Comparison of ENCODE assay signal across 1 cellular context in the genomic region with DNA sequence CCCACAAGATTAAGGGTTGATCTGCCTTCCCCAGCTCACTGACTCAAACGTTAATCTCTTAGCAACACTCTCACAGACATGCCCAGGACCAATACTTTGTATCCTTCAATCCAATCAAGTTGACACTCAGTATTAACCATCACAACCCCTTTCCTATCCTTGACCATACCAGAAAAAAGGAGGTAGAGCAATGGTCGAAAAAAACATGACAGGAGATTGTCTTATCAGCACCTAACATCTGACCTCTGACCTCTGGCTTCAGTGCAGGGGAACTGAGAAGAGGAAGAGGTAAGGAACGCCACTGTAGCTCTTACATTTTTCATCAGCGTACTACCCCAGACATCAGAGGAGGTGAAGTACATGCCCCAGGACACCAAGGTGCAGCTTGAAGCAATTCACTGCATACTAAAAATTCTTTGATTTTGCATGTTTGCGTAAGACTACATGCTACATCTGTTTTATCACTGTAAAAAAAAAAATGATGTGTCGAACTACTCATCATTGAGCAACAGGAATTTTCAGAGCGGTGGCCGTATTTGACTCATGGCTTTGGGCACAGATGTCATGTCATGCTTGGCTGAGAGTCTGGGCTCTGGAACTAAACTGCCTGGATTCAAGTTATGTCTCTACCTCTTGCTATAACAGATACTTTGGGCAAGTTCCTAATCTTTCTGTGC.
TF ChIP-seq lines count a peak whose summit lies in the region.

No MANE protein-coding gene starts in this region.

TF ChIP-seq in K562, 482 proteins besides CTCF, POLR2A, EP300 and RAD21 (continued from another document and continues in another):
- TF ChIP-seq SMARCB1 (IDR thresholded peaks at IDR 0.05; ENCODE audit: insufficient read length, low read depth) (peak; percentile 67), CBFB (CRISPR knock-in tag; IDR thresholded peaks at IDR 0.05) (no peak), ZEB2 (IDR thresholded peaks at IDR 0.05) (0 out of 2 replicates have a peak, but pooled peaks have one; percentile 29), RHOXF2B (CRISPR knock-in tag; conservative IDR thresholded peaks at IDR 0.05) (no peak), SMARCA4 (IDR thresholded peaks at IDR 0.05) (peak; percentile 76), GATA2 (CRISPR knock-in tag; IDR thresholded peaks at IDR 0.05) (peak; percentile 68), LEF1 (IDR thresholded peaks at IDR 0.05) (0 out of 2 replicates have a peak, but pooled peaks have one; percentile 26), HDGF (IDR thresholded peaks at IDR 0.05) (no peak), NBN (IDR thresholded peaks at IDR 0.05; ENCODE audit: low read depth) (0 out of 2 replicates have a peak, but pooled peaks have one; percentile 28), SMARCC2 (IDR thresholded peaks at IDR 0.05; ENCODE audit: low read depth) (0 out of 2 replicates have a peak, but pooled peaks have one; percentile 31), SRSF9 (IDR thresholded peaks at IDR 0.05; ENCODE audit: borderline replicate concordance, low read depth, low read length) (no peak), PTRF (tag; IDR thresholded peaks at IDR 0.05) (peak; percentile 71; the same call in 1 of the 2 replicates), L3MBTL2 (IDR thresholded peaks at IDR 0.05) (0 out of 2 replicates have a peak, but pooled peaks have one; percentile 16)
- TF ChIP-seq, protein P1, sequence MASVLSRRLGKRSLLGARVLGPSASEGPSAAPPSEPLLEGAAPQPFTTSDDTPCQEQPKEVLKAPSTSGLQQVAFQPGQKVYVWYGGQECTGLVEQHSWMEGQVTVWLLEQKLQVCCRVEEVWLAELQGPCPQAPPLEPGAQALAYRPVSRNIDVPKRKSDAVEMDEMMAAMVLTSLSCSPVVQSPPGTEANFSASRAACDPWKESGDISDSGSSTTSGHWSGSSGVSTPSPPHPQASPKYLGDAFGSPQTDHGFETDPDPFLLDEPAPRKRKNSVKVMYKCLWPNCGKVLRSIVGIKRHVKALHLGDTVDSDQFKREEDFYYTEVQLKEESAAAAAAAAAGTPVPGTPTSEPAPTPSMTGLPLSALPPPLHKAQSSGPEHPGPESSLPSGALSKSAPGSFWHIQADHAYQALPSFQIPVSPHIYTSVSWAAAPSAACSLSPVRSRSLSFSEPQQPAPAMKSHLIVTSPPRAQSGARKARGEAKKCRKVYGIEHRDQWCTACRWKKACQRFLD (CRISPR knock-in tag; IDR thresholded peaks at IDR 0.05) = 0 out of 2 replicates have a peak, but pooled peaks have one; percentile 45
- TF ChIP-seq, protein P2, sequence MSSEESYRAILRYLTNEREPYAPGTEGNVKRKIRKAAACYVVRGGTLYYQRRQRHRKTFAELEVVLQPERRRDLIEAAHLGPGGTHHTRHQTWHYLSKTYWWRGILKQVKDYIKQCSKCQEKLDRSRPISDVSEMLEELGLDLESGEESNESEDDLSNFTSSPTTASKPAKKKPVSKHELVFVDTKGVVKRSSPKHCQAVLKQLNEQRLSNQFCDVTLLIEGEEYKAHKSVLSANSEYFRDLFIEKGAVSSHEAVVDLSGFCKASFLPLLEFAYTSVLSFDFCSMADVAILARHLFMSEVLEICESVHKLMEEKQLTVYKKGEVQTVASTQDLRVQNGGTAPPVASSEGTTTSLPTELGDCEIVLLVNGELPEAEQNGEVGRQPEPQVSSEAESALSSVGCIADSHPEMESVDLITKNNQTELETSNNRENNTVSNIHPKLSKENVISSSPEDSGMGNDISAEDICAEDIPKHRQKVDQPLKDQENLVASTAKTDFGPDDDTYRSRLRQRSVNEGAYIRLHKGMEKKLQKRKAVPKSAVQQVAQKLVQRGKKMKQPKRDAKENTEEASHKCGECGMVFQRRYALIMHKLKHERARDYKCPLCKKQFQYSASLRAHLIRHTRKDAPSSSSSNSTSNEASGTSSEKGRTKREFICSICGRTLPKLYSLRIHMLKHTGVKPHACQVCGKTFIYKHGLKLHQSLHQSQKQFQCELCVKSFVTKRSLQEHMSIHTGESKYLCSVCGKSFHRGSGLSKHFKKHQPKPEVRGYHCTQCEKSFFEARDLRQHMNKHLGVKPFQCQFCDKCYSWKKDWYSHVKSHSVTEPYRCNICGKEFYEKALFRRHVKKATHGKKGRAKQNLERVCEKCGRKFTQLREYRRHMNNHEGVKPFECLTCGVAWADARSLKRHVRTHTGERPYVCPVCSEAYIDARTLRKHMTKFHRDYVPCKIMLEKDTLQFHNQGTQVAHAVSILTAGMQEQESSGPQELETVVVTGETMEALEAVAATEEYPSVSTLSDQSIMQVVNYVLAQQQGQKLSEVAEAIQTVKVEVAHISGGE (CRISPR knock-in tag; IDR thresholded peaks at IDR 0.05) = no peak
- TF ChIP-seq, protein P3, sequence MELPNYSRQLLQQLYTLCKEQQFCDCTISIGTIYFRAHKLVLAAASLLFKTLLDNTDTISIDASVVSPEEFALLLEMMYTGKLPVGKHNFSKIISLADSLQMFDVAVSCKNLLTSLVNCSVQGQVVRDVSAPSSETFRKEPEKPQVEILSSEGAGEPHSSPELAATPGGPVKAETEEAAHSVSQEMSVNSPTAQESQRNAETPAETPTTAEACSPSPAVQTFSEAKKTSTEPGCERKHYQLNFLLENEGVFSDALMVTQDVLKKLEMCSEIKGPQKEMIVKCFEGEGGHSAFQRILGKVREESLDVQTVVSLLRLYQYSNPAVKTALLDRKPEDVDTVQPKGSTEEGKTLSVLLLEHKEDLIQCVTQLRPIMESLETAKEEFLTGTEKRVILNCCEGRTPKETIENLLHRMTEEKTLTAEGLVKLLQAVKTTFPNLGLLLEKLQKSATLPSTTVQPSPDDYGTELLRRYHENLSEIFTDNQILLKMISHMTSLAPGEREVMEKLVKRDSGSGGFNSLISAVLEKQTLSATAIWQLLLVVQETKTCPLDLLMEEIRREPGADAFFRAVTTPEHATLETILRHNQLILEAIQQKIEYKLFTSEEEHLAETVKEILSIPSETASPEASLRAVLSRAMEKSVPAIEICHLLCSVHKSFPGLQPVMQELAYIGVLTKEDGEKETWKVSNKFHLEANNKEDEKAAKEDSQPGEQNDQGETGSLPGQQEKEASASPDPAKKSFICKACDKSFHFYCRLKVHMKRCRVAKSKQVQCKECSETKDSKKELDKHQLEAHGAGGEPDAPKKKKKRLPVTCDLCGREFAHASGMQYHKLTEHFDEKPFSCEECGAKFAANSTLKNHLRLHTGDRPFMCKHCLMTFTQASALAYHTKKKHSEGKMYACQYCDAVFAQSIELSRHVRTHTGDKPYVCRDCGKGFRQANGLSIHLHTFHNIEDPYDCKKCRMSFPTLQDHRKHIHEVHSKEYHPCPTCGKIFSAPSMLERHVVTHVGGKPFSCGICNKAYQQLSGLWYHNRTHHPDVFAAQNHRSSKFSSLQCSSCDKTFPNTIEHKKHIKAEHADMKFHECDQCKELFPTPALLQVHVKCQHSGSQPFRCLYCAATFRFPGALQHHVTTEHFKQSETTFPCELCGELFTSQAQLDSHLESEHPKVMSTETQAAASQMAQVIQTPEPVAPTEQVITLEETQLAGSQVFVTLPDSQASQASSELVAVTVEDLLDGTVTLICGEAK (IDR thresholded peaks at IDR 0.05) = no peak
- TF ChIP-seq, protein P3 (CRISPR knock-in tag; IDR thresholded peaks at IDR 0.05) = no peak
- TF ChIP-seq, protein P4, sequence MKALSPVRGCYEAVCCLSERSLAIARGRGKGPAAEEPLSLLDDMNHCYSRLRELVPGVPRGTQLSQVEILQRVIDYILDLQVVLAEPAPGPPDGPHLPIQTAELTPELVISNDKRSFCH (CRISPR knock-in tag; IDR thresholded peaks at IDR 0.05) = 0 out of 2 replicates have a peak, but pooled peaks have one; percentile 11
- TF ChIP-seq, protein P4 (tag; IDR thresholded peaks at IDR 0.05) = 0 out of 2 replicates have a peak, but pooled peaks have one; percentile 21
- TF ChIP-seq, protein P5, sequence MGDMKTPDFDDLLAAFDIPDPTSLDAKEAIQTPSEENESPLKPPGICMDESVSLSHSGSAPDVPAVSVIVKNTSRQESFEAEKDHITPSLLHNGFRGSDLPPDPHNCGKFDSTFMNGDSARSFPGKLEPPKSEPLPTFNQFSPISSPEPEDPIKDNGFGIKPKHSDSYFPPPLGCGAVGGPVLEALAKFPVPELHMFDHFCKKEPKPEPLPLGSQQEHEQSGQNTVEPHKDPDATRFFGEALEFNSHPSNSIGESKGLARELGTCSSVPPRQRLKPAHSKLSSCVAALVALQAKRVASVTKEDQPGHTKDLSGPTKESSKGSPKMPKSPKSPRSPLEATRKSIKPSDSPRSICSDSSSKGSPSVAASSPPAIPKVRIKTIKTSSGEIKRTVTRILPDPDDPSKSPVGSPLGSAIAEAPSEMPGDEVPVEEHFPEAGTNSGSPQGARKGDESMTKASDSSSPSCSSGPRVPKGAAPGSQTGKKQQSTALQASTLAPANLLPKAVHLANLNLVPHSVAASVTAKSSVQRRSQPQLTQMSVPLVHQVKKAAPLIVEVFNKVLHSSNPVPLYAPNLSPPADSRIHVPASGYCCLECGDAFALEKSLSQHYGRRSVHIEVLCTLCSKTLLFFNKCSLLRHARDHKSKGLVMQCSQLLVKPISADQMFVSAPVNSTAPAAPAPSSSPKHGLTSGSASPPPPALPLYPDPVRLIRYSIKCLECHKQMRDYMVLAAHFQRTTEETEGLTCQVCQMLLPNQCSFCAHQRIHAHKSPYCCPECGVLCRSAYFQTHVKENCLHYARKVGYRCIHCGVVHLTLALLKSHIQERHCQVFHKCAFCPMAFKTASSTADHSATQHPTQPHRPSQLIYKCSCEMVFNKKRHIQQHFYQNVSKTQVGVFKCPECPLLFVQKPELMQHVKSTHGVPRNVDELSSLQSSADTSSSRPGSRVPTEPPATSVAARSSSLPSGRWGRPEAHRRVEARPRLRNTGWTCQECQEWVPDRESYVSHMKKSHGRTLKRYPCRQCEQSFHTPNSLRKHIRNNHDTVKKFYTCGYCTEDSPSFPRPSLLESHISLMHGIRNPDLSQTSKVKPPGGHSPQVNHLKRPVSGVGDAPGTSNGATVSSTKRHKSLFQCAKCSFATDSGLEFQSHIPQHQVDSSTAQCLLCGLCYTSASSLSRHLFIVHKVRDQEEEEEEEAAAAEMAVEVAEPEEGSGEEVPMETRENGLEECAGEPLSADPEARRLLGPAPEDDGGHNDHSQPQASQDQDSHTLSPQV (IDR thresholded peaks at IDR 0.05) = peak; percentile 81
- TF ChIP-seq, protein P6, sequence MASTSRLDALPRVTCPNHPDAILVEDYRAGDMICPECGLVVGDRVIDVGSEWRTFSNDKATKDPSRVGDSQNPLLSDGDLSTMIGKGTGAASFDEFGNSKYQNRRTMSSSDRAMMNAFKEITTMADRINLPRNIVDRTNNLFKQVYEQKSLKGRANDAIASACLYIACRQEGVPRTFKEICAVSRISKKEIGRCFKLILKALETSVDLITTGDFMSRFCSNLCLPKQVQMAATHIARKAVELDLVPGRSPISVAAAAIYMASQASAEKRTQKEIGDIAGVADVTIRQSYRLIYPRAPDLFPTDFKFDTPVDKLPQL (IDR thresholded peaks at IDR 0.05; ENCODE audit: extremely low read depth, insufficient read length) = no peak
- TF ChIP-seq, protein P7, sequence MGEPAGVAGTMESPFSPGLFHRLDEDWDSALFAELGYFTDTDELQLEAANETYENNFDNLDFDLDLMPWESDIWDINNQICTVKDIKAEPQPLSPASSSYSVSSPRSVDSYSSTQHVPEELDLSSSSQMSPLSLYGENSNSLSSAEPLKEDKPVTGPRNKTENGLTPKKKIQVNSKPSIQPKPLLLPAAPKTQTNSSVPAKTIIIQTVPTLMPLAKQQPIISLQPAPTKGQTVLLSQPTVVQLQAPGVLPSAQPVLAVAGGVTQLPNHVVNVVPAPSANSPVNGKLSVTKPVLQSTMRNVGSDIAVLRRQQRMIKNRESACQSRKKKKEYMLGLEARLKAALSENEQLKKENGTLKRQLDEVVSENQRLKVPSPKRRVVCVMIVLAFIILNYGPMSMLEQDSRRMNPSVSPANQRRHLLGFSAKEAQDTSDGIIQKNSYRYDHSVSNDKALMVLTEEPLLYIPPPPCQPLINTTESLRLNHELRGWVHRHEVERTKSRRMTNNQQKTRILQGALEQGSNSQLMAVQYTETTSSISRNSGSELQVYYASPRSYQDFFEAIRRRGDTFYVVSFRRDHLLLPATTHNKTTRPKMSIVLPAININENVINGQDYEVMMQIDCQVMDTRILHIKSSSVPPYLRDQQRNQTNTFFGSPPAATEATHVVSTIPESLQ (CRISPR knock-in tag; IDR thresholded peaks at IDR 0.05) = no peak
